ENCODE assay signal across 8 cellular contexts in genomic region chr4:1130318-1131186, GRCh38. TPM values are rescaled to one million over a fixed set of nuclear protein-coding genes. Genes with fewer than 3 reads are reported as not detected.
DNase-seq lines count a peak whose midpoint lies in the region; ATAC-seq and TF ChIP-seq lines count a peak whose summit lies in the region.

No MANE protein-coding gene starts in this region.

- ATAC-seq in left colon (peak; percentile 97), HG03460 (IDR thresholded peaks at IDR 0.05; ENCODE audit: unreplicated experiment) (no peak)

- DNase-seq in HFF-Myc (ENCODE audit: extremely low read depth, low read depth) (peak; percentile 29), NCI-H2081 (lab: John Stamatoyannopoulos, UW) (peak; percentile 70 to 71), caudate nucleus (lab: John Stamatoyannopoulos, UW) (peak in 54 of 61 donors; percentile 6 to 84 (median 52)), left colon (peak in 1 of 2 donors; percentile 62)
- DNase-seq in activated CD4-positive, CD25-positive, alpha-beta regulatory T cell (lab: John Stamatoyannopoulos, UW) = peak; percentile 31 to 70 (median 54)
- DNase-seq in stimulated activated CD4-positive, alpha-beta T cell treated with anti-CD3 and anti-CD28 coated beads, Interleukin-2, amount 100 ng/mL, for 48 hours = peak; percentile 67 to 74

- no peak overlapping the region for H3K4me3 ChIP-seq in HFF-Myc (replicated peaks; ENCODE audit: low read depth, low read length)

- intact Hi-C loops in left colon (cut with DNase I, micrococcal nuclease) = loop anchor here in 1 of 2 donors (5.0 to 10.0 kb wide), 2 partner anchors 134 to 222 kb away; no protein-coding TSS in a partner anchor

- peak; percentile 99 for TF ChIP-seq CTCF in GM12801 (IDR thresholded peaks at IDR 0.05; ENCODE audit: extremely low read depth, insufficient read length)
- TF ChIP-seq CTCF in HFF-Myc (IDR thresholded peaks at IDR 0.05; ENCODE audit: low read depth, low read length, missing control alignments) = peak; percentile 100

- H3K27ac ChIP-seq in caudate nucleus (ENCODE audit: low read depth, low read length) = no peak overlapping the region

RNA-seq across cellular contexts. Expression of gene RNF212, which starts 17.2 kb away (rescaled TPM):
- 1 to 10 TPM; 1.6 to 2.9 TPM for total RNA-seq in left colon

RNA-seq across cellular contexts. Expression of gene SPON2, which starts 41.8 kb away (rescaled TPM):
- total RNA-seq in left colon = 10 to 100 TPM; 26.6 to 34.3 TPM
